ENCODE assay signal across 16 cellular contexts in genomic region chr1:26286064-26286416, GRCh38. TPM values are rescaled to one million over a fixed set of nuclear protein-coding genes. Genes with fewer than 3 reads are reported as not detected.
DNase-seq lines count a peak whose midpoint lies in the region; ATAC-seq and TF ChIP-seq lines count a peak whose summit lies in the region.
"Had no signal": no experiment of that assay in that cellular context is flagged by ENCODE, and none has a peak within 500 bp of the region (broad histone marks: within the 10 kb centered on the region; RNA-seq: fewer than 3 reads in every experiment).

No MANE protein-coding gene starts in this region.

- H3K79me2 ChIP-seq in GM23248 (ENCODE audit: insufficient read depth) = peaks cover 23% of the 10 kb centered on the region

- no peak for ATAC-seq in activated naive CD8-positive, alpha-beta T cell treated with anti-CD3 and anti-CD28 coated beads, Interleukin-2, amount 10 ng/mL, durations not matched to agents 7 days and 5 days (ENCODE audit: low read depth)
- ATAC-seq in naive thymus-derived CD8-positive, alpha-beta T cell = no peak
- ATAC-seq: stimulated activated memory B cell treated with anti-CD40 and anti-IgM and Interleukin-4, amounts not matched to agents 10 μg/mL and 1 μg/mL and 100 μg/mL, for 72 hours had no signal

- no peaks in the 10 kb centered on the region for H3K9me3 Mint-ChIP-seq in activated naive CD8-positive, alpha-beta T cell treated with anti-CD3 and anti-CD28 coated beads, Interleukin-2, amount 10 ng/mL, durations not matched to agents 7 days and 5 days
- H3K9me3 Mint-ChIP-seq in naive thymus-derived CD8-positive, alpha-beta T cell = no peaks in the 10 kb centered on the region
- H3K9me3 Mint-ChIP-seq: stimulated activated memory B cell treated with anti-CD40 and anti-IgM and Interleukin-4, amounts not matched to agents 10 μg/mL and 1 μg/mL and 100 μg/mL, for 72 hours had no signal

- peaks cover 57% of the 10 kb centered on the region for H3F3A ChIP-seq in GM23248 (ENCODE audit: insufficient read depth)

- peak overlapping the region; percentile 90 to 99 (median 95); a peak in 21 of 22 replicates for H3K27ac ChIP-seq in BLaER1 treated with 17β-estradiol and CSF1 and Interleukin-3, amounts not matched to agents 10 nM and 100 nM
- 0 out of 2 replicates have a peak overlapping the region, but pooled peaks have one; percentile 24 for H3K27ac ChIP-seq in GM23248
- no peak overlapping the region for H3K27ac ChIP-seq in brain microvascular endothelial cell

- peak overlapping the region; percentile 99 for H3K27ac Mint-ChIP-seq in activated naive CD8-positive, alpha-beta T cell treated with anti-CD3 and anti-CD28 coated beads, Interleukin-2, amount 10 ng/mL, durations not matched to agents 7 days and 5 days
- peak overlapping the region; percentile 93 to 100 (median 96) for H3K27ac Mint-ChIP-seq in naive thymus-derived CD8-positive, alpha-beta T cell

- DNase-seq in GM23248 (no peak), DMS153 (lab: John Stamatoyannopoulos, UW) (no peak), NCI-H2029 (lab: John Stamatoyannopoulos, UW) (no peak), brain microvascular endothelial cell (no peak)
- DNase-seq in activated naive CD8-positive, alpha-beta T cell treated with anti-CD3 and anti-CD28 coated beads, Interleukin-2, amount 10 ng/mL, durations not matched to agents 7 days and 5 days = no peak
- no peak for DNase-seq in naive thymus-derived CD8-positive, alpha-beta T cell
- DNase-seq: activated CD4-positive, alpha-beta T cell treated with anti-CD3 and anti-CD28 coated beads, Interleukin-2, amount 50 U/mL, for 1 hour; NCI-H1436 treated with DMSO at 0.1 percent for 48 hours; NCI-H774 had no signal

- in situ Hi-C loops in GM23248 (cut with MboI) = no loop called here
- in situ Hi-C loops in brain microvascular endothelial cell (cut with HindIII; ENCODE audit: low pct_ligation_motif_present, low sequenced_read_pairs) = no loop called here

- TF ChIP-seq CTCF in brain microvascular endothelial cell (IDR thresholded peaks at IDR 0.05; ENCODE audit: low read depth, low read length, missing control alignments) = no peak

- no peaks in the 10 kb centered on the region for H3K27me3 ChIP-seq in BLaER1 treated with 17β-estradiol and CSF1 and Interleukin-3, amounts not matched to agents 10 nM and 100 nM
- H3K27me3 ChIP-seq in GM23248 (replicated peaks; ENCODE audit: insufficient read depth) (no peaks in the 10 kb centered on the region), brain microvascular endothelial cell (replicated peaks) (no peaks in the 10 kb centered on the region)
- H3K27me3 ChIP-seq: adrenal gland had no signal

- no peak overlapping the region for H3K4me3 Mint-ChIP-seq in activated naive CD8-positive, alpha-beta T cell treated with anti-CD3 and anti-CD28 coated beads, Interleukin-2, amount 10 ng/mL, durations not matched to agents 7 days and 5 days
- H3K4me3 Mint-ChIP-seq in naive thymus-derived CD8-positive, alpha-beta T cell = peak overlapping the region in 7 of 10 donors; percentile 4 to 88 (median 30)

- H3K4me1 Mint-ChIP-seq in activated naive CD8-positive, alpha-beta T cell treated with anti-CD3 and anti-CD28 coated beads, Interleukin-2, amount 10 ng/mL, durations not matched to agents 7 days and 5 days = peaks cover 80% of the 10 kb centered on the region
- peaks cover 59 to 100% (median 98%) of the 10 kb centered on the region in 4 donors for H3K4me1 Mint-ChIP-seq in naive thymus-derived CD8-positive, alpha-beta T cell

- H3K36me3 Mint-ChIP-seq in activated naive CD8-positive, alpha-beta T cell treated with anti-CD3 and anti-CD28 coated beads, Interleukin-2, amount 10 ng/mL, durations not matched to agents 7 days and 5 days = peaks cover 14% of the 10 kb centered on the region
- peaks cover 0 to 20% (median 6%) of the 10 kb centered on the region in 3 donors for H3K36me3 Mint-ChIP-seq in naive thymus-derived CD8-positive, alpha-beta T cell

- peaks cover 16 to 44% (median 34%) of the 10 kb centered on the region in 11 experiments; a peak in 21 of 22 replicates for H3K36me3 ChIP-seq in BLaER1 treated with 17β-estradiol and CSF1 and Interleukin-3, amounts not matched to agents 10 nM and 100 nM
- H3K36me3 ChIP-seq in GM23248 (ENCODE audit: low read depth) (0 out of 2 replicates have a peak, but pooled peaks cover 7% of the 10 kb centered on the region), brain microvascular endothelial cell (replicated peaks) (peaks cover 28% of the 10 kb centered on the region)
- H3K36me3 ChIP-seq: adrenal gland had no signal

- peaks cover 4 to 36% (median 23%) of the 10 kb centered on the region in 11 experiments; a peak in 17 of 22 replicates for H4K20me1 ChIP-seq in BLaER1 treated with 17β-estradiol and CSF1 and Interleukin-3, amounts not matched to agents 10 nM and 100 nM
- H4K20me1 ChIP-seq in GM23248 (ENCODE audit: insufficient read depth) = peaks cover 3% of the 10 kb centered on the region; the same call in 1 of the 2 replicates

- POLR2A ChIA-PET in activated naive CD8-positive, alpha-beta T cell treated with anti-CD3 and anti-CD28 coated beads, Interleukin-2, amount 10 ng/mL, durations not matched to agents 7 days and 5 days (lab: Charles Lee) = interaction anchor here (1.2 to 20.6 kb wide), 9 partner anchors 9 to 105 kb away, joined by 3 to 1079 read pairs (median 11); partner anchors contain the start of genes CD52, CEP85 and UBXN11
- POLR2A ChIA-PET in naive thymus-derived CD8-positive, alpha-beta T cell (lab: Charles Lee) = interaction anchor here (1.0 to 30.4 kb wide), 13 partner anchors 8 to 296 kb away, joined by 3 to 2161 read pairs (median 8); partner anchors contain the start of genes CD52, CEP85, HMGN2 and SH3BGRL3

- H3K4me1 ChIP-seq in BLaER1 treated with 17β-estradiol and CSF1 and Interleukin-3, amounts not matched to agents 10 nM and 100 nM = peaks cover 100% of the 10 kb centered on the region in 10 experiments
- H3K4me1 ChIP-seq in GM23248 (ENCODE audit: insufficient read depth) = peaks cover 37% of the 10 kb centered on the region

- H3K9me3 ChIP-seq in BLaER1 treated with 17β-estradiol and CSF1 and Interleukin-3, amounts not matched to agents 10 nM and 100 nM (replicated peaks in 1 of 11) = no peaks in the 10 kb centered on the region
- no peaks in the 10 kb centered on the region for H3K9me3 ChIP-seq in GM23248 (ENCODE audit: low read depth)
- H3K9me3 ChIP-seq: adrenal gland, Caco-2, SK-N-SH had no signal

- H3K9ac ChIP-seq in BLaER1 treated with 17β-estradiol and CSF1 and Interleukin-3, amounts not matched to agents 10 nM and 100 nM = peak overlapping the region; percentile 17 to 99 (median 97); a peak in 20 of 22 replicates
- H3K9ac ChIP-seq in GM23248 = no peak overlapping the region
- H3K9ac ChIP-seq: SK-N-SH had no signal

- H3K4me2 ChIP-seq in BLaER1 treated with 17β-estradiol and CSF1 and Interleukin-3, amounts not matched to agents 10 nM and 100 nM = peak overlapping the region; percentile 94 to 100 (median 98)
- no peak overlapping the region for H3K4me2 ChIP-seq in GM23248 (ENCODE audit: unreplicated experiment)
- H3K4me2 ChIP-seq: SK-N-SH had no signal

- no peaks in the 10 kb centered on the region for H3K27me3 Mint-ChIP-seq in activated naive CD8-positive, alpha-beta T cell treated with anti-CD3 and anti-CD28 coated beads, Interleukin-2, amount 10 ng/mL, durations not matched to agents 7 days and 5 days
- H3K27me3 Mint-ChIP-seq in naive thymus-derived CD8-positive, alpha-beta T cell = no peaks in the 10 kb centered on the region
- H3K27me3 Mint-ChIP-seq: stimulated activated memory B cell treated with anti-CD40 and anti-IgM and Interleukin-4, amounts not matched to agents 10 μg/mL and 1 μg/mL and 100 μg/mL, for 72 hours had no signal

- no peaks in the 10 kb centered on the region for H3K9me2 ChIP-seq in GM23248 (ENCODE audit: insufficient read depth)
- H3K9me2 ChIP-seq: SK-N-SH had no signal

- 79 to 100% methylated on average over 1 to 2 of the region's 2 CpGs for WGBS in GM23248 (ENCODE audit: low coverage in 1 of 2, low lambda C conversion rate in 2 of 2, missing lambda C conversion rate in 2 of 2), 2 experiments

- H3K4me3 ChIP-seq in BLaER1 treated with 17β-estradiol and CSF1 and Interleukin-3, amounts not matched to agents 10 nM and 100 nM = peak overlapping the region in 1 of 10 experiments; percentile 5; a peak in 2 of 20 replicates
- H3K4me3 ChIP-seq in GM23248 (no peak overlapping the region), brain microvascular endothelial cell (ENCODE audit: low read depth, low read length) (no peak overlapping the region)
- H3K4me3 ChIP-seq: adrenal gland had no signal

- H2AFZ ChIP-seq in GM23248 = no peak overlapping the region

RNA-seq across cellular contexts. Expression of gene SH3BGRL3, which starts 6.2 kb away (rescaled TPM):
- 212 and 240 TPM in 2 replicates for total RNA-seq in GM23248 (2014; rRNA removed; shearing (Covaris generic))
- polyA plus RNA-seq in GM23248 (2016; fragmentation: Nextera tagmentation; extraction: Ambion mirVana) = 2,795 and 2,825 TPM in 2 replicates
- total RNA-seq in activated naive CD8-positive, alpha-beta T cell treated with anti-CD3 and anti-CD28 coated beads, Interleukin-2, amount 10 ng/mL, durations not matched to agents 7 days and 5 days = 100 to 1,000 TPM; 531 to 542 TPM
- total RNA-seq in naive thymus-derived CD8-positive, alpha-beta T cell = 100 to 1,000 TPM; 250 to 255 TPM
- 100 to 1,000 TPM; 805 to 925 (median 916) TPM for polyA plus RNA-seq in naive thymus-derived CD8-positive, alpha-beta T cell

RNA-seq across cellular contexts. Expression of gene UBXN11, which starts 20.4 kb away (rescaled TPM):
- total RNA-seq in GM23248 (2014; rRNA removed; shearing (Covaris generic)) = 4.8 and 5.8 TPM in 2 replicates
- polyA plus RNA-seq in GM23248 (2016; fragmentation: Nextera tagmentation; extraction: Ambion mirVana) = 11.1 and 12.7 TPM in 2 replicates
- 10 to 100 TPM; 60.5 to 64.1 TPM for total RNA-seq in activated naive CD8-positive, alpha-beta T cell treated with anti-CD3 and anti-CD28 coated beads, Interleukin-2, amount 10 ng/mL, durations not matched to agents 7 days and 5 days
- 100 to 1,000 TPM; 121 to 129 TPM for total RNA-seq in naive thymus-derived CD8-positive, alpha-beta T cell
- polyA plus RNA-seq in naive thymus-derived CD8-positive, alpha-beta T cell = 10 to 100 TPM in 2 of 3 donors, 1 to 10 TPM in 1; 9.1 to 14.7 (median 12.4) TPM

RNA-seq across cellular contexts. Expression of gene CD52, which starts 31.7 kb away (rescaled TPM):
- total RNA-seq in GM23248 (2014; rRNA removed; shearing (Covaris generic)) = not detected in 2 replicates
- polyA plus RNA-seq in GM23248 (2016; fragmentation: Nextera tagmentation; extraction: Ambion mirVana) = not detected in 2 replicates
- total RNA-seq in activated naive CD8-positive, alpha-beta T cell treated with anti-CD3 and anti-CD28 coated beads, Interleukin-2, amount 10 ng/mL, durations not matched to agents 7 days and 5 days = 1,000 to 10,000 TPM; 1,078 to 1,088 TPM
- total RNA-seq in naive thymus-derived CD8-positive, alpha-beta T cell = 100 to 1,000 TPM; 772 to 847 TPM
- polyA plus RNA-seq in naive thymus-derived CD8-positive, alpha-beta T cell = 1,000 to 10,000 TPM; 6,330 to 6,863 (median 6,804) TPM
- total RNA-seq: Caco-2, glomerular endothelial cell, osteocyte had no signal
- polyA plus RNA-seq: SK-N-SH had no signal

RNA-seq across cellular contexts. Expression of gene CEP85, which starts 52.0 kb away (rescaled TPM):
- total RNA-seq in GM23248 (2014; rRNA removed; shearing (Covaris generic)) = 6.2 TPM in 2 replicates
- polyA plus RNA-seq in GM23248 (2016; fragmentation: Nextera tagmentation; extraction: Ambion mirVana) = 4.6 and 5.0 TPM in 2 replicates
- total RNA-seq in activated naive CD8-positive, alpha-beta T cell treated with anti-CD3 and anti-CD28 coated beads, Interleukin-2, amount 10 ng/mL, durations not matched to agents 7 days and 5 days = 10 to 100 TPM; 36.0 to 37.2 TPM
- 10 to 100 TPM; 18.8 to 21.9 TPM for total RNA-seq in naive thymus-derived CD8-positive, alpha-beta T cell
- polyA plus RNA-seq in naive thymus-derived CD8-positive, alpha-beta T cell = 1 to 10 TPM; 3.9 to 9.8 (median 5.1) TPM

Comparison
In these comparisons a context has a peak if more than half of its experiments do, and no peak if none do; other contexts are left out.
1. RNA of gene CD52, which starts 31.7 kb away (total RNA-seq): 1,078 to 1,088 TPM in activated naive CD8-positive, alpha-beta T cell treated with anti-CD3 and anti-CD28 coated beads, Interleukin-2, amount 10 ng/mL, durations not matched to agents 7 days and 5 days and 772 to 847 TPM in naive thymus-derived CD8-positive, alpha-beta T cell; not detected in GM23248; every median in the first group is over 100 times any median in the second.